2 cellular contexts compared by ENCODE assay signal in genomic region chr2:98870516-98871158, GRCh38.
TF ChIP-seq lines count a peak whose summit lies in the region.

No MANE protein-coding gene starts in this region.

TF ChIP-seq in GM23338, 12 proteins besides CTCF, POLR2A, EP300 and RAD21 (continued from another document):
- TF ChIP-seq ZNF462 (CRISPR knock-in tag; IDR thresholded peaks at IDR 0.05): no peak
- TF ChIP-seq STAT1 (IDR thresholded peaks at IDR 0.05; ENCODE audit: unreplicated experiment): no peak
- TF ChIP-seq JUNB (IDR thresholded peaks at IDR 0.05; ENCODE audit: unreplicated experiment): no peak
- TF ChIP-seq NANOG (IDR thresholded peaks at IDR 0.05; ENCODE audit: borderline replicate concordance): no peak

TF ChIP-seq in WTC11, 78 proteins besides CTCF, POLR2A, EP300 and RAD21 (continued from another document):
- TF ChIP-seq NFYB (CRISPR knock-in tag; conservative IDR thresholded peaks at IDR 0.05; ENCODE audit: low read depth): no peak
- no peak for TF ChIP-seq E2F4 (CRISPR knock-in tag; IDR thresholded peaks at IDR 0.05; ENCODE audit: borderline replicate concordance, low read depth)
- TF ChIP-seq ESRRA (CRISPR knock-in tag; IDR thresholded peaks at IDR 0.05; ENCODE audit: borderline replicate concordance): no peak
- TF ChIP-seq E2F5 (CRISPR knock-in tag; IDR thresholded peaks at IDR 0.05): no peak
- TF ChIP-seq RORB (CRISPR knock-in tag; IDR thresholded peaks at IDR 0.05): no peak
- TF ChIP-seq PREB (CRISPR knock-in tag; IDR thresholded peaks at IDR 0.05; ENCODE audit: borderline replicate concordance): no peak
- no peak for TF ChIP-seq HMGA2 (CRISPR knock-in tag; IDR thresholded peaks at IDR 0.05)
- no peak for TF ChIP-seq ERG (CRISPR knock-in tag; IDR thresholded peaks at IDR 0.05)
- no peak for TF ChIP-seq ZNF416 (CRISPR knock-in tag; IDR thresholded peaks at IDR 0.05)
